ENCODE assay signal across 8 cellular contexts in genomic region chr11:94769897-94770296, GRCh38. TPM values are rescaled to one million over a fixed set of nuclear protein-coding genes. Genes with fewer than 3 reads are reported as not detected.
A peak's percentile ranks its signal among the peaks of the same experiment; 100 is the strongest.
DNase-seq lines count a peak whose midpoint lies in the region; ATAC-seq and TF ChIP-seq lines count a peak whose summit lies in the region.

No MANE protein-coding gene starts in this region.

- intact Hi-C loops in left ventricle myocardium superior (cut with micrococcal nuclease) = loop anchor here (10.0 kb wide), 1 partner anchor 145 kb away; no protein-coding TSS in a partner anchor

- H3K27me3 ChIP-seq in SJCRH30 (no peaks in the 10 kb centered on the region), skeletal muscle tissue (ENCODE audit: control insufficient read depth in 3 of 3, insufficient read depth in 3 of 3, low read length in 3 of 3) (no peaks in the 10 kb centered on the region)

- ATAC-seq in left ventricle myocardium superior = no peak
- ATAC-seq in GM19463 (IDR thresholded peaks at IDR 0.05; ENCODE audit: unreplicated experiment) = no peak
- no peak for ATAC-seq in HG02763 (IDR thresholded peaks at IDR 0.05; ENCODE audit: unreplicated experiment)

- H3K9ac ChIP-seq in skeletal muscle tissue (ENCODE audit: low read depth in 1 of 3, low read length in 3 of 3) = peak overlapping the region; percentile 90 to 95 (median 94)

- H3K27ac ChIP-seq in HEK293 (ENCODE audit: extremely low read depth, low read depth, low read length) = peak overlapping the region; percentile 88; the same call in 1 of the 2 replicates
- H3K27ac ChIP-seq in SJCRH30 = peak overlapping the region; percentile 97
- H3K27ac ChIP-seq in skeletal muscle tissue (ENCODE audit: low read depth, low read length) = peak overlapping the region; percentile 88

- H3K4me1 ChIP-seq in HEK293 (ENCODE audit: control insufficient read depth, insufficient read depth, low read length) = 0 out of 2 replicates have a peak, but pooled peaks cover 2% of the 10 kb centered on the region
- H3K4me1 ChIP-seq in SJCRH30 = peaks cover 6% of the 10 kb centered on the region
- H3K4me1 ChIP-seq in skeletal muscle tissue (ENCODE audit: control insufficient read depth in 3 of 3, insufficient read depth in 3 of 3, low read length in 3 of 3) = peaks cover 41 to 59% (median 51%) of the 10 kb centered on the region in 3 donors

- DNase-seq in SJCRH30 (peak in 1 of 2 experiments; percentile 38), left ventricle myocardium superior (peak; percentile 30), NCI-H2029 treated with DMSO at 0.1 percent for 48 hours (lab: John Stamatoyannopoulos, UW) (no peak), HuH-7 (ENCODE audit: low spot score) (no peak)

- H3K4me3 ChIP-seq in HEK293 (ENCODE audit: low read depth, low read length) (peak overlapping the region; percentile 70), SJCRH30 (peak overlapping the region; percentile 94), skeletal muscle tissue (ENCODE audit: low read length in 3 of 3) (peak overlapping the region; percentile 87 to 94 (median 89))

- H3K36me3 ChIP-seq in HEK293 (ENCODE audit: control insufficient read depth in 2 of 2, insufficient read depth in 1 of 2, low read length in 2 of 2) (no peaks in the 10 kb centered on the region), SJCRH30 (0 out of 2 replicates have a peak, but pooled peaks cover 3% of the 10 kb centered on the region), skeletal muscle tissue (ENCODE audit: control insufficient read depth in 3 of 3, insufficient read depth in 3 of 3, low read length in 3 of 3) (no peaks in the 10 kb centered on the region)

- no peak for TF ChIP-seq CTCF in HEK293 (tag by site-specific recombination; IDR thresholded peaks at IDR 0.05)

- CTCF ChIA-PET in HEK293 (lab: Yijun Ruan, JAX) = interaction anchor here (0.6 to 11.5 kb wide), 3 partner anchors 11 to 147 kb away, joined by 4 to 92 read pairs (median 5); no protein-coding TSS in a partner anchor

- H3K9me3 ChIP-seq in HEK293 (ENCODE audit: control insufficient read depth, insufficient read depth, low read depth, low read length) = no peaks in the 10 kb centered on the region
- H3K9me3 ChIP-seq in SJCRH30 (replicated peaks) = no peaks in the 10 kb centered on the region
- H3K9me3 ChIP-seq in skeletal muscle tissue (ENCODE audit: control insufficient read depth in 3 of 3, low read length in 3 of 3) = no peaks in the 10 kb centered on the region

- POLR2A ChIA-PET in HEK293 (lab: Yijun Ruan, JAX) = interaction anchor here (1.5 kb wide), 1 partner anchor 18 kb away, joined by 3 read pairs; no protein-coding TSS in a partner anchor

TF ChIP-seq in HEK293, 187 proteins besides CTCF, POLR2A, EP300 and RAD21:
- TF ChIP-seq ZBTB20 (tag by site-specific recombination; IDR thresholded peaks at IDR 0.05) = peak; percentile 28; the same call in 1 of the 2 replicates
- no peak for TF ChIP-seq ZNF175 (tag by site-specific recombination; IDR thresholded peaks at IDR 0.05)
TF ChIP-seq in HEK293: peak in this region for 1.

RNA-seq across cellular contexts. Expression of gene AMOTL1, which starts 1.7 kb away (rescaled TPM):
- total RNA-seq in SJCRH30 (2014; rRNA removed; shearing (Covaris generic)) = 52.5 and 57.4 TPM in 2 replicates
- total RNA-seq in left ventricle myocardium superior (46.3 TPM), skeletal muscle tissue (79.3 TPM)
